In genomic region chrX:42106556-42106955, GRCh38 we compare ENCODE assay signal across 32 cellular contexts.
"Had no signal": no experiment of that assay in that cellular context is flagged by ENCODE, and none has a peak within 500 bp of the region (broad histone marks: within the 10 kb centered on the region; RNA-seq: fewer than 3 reads in every experiment).

No MANE protein-coding gene starts in this region.

- H3K4me3 Mint-ChIP-seq: dendritic cell treated with granulocyte-macrophage colony-stimulating factor and Interleukin-4, amounts not matched to agents 40 ng/mL and 50 ng/mL, for 4 days; memory B cell; mesothelial cell of epicardium; naive B cell; neural crest cell; stimulated activated effector memory CD8-positive, alpha-beta T cell treated with anti-CD3 and anti-CD28 coated beads, Interleukin-12 subunit alpha, Interleukin-12 subunit beta, amount 100 ng/mL, for 72 hours had no signal

- H3K36me3 Mint-ChIP-seq: memory B cell; mesothelial cell of epicardium; naive B cell; natural killer cell treated with Interleukin-12 subunit alpha and Interleukin-12 subunit beta and Interleukin-15 and Interleukin-18, amount 100 ng/mL, for 72 hours; stimulated activated effector memory CD8-positive, alpha-beta T cell treated with anti-CD3 and anti-CD28 coated beads, Interleukin-12 subunit alpha, Interleukin-12 subunit beta, amount 100 ng/mL, for 72 hours had no signal

- H3K4me1 ChIP-seq: esophagus muscularis mucosa, foreskin keratinocyte, heart right ventricle, prostate gland, right atrium auricular region, stomach, thyroid gland had no signal

- H3K9me3 Mint-ChIP-seq: dendritic cell treated with granulocyte-macrophage colony-stimulating factor and Interleukin-4, amounts not matched to agents 40 ng/mL and 50 ng/mL, for 4 days; memory B cell; natural killer cell treated with Interleukin-12 subunit alpha and Interleukin-12 subunit beta and Interleukin-15 and Interleukin-18, amount 100 ng/mL, for 72 hours; stimulated activated effector memory CD8-positive, alpha-beta T cell treated with anti-CD3 and anti-CD28 coated beads, Interleukin-12 subunit alpha, Interleukin-12 subunit beta, amount 100 ng/mL, for 72 hours had no signal

- H3K4me1 Mint-ChIP-seq: mesothelial cell of epicardium, neural crest cell had no signal

- H3K27ac Mint-ChIP-seq: dendritic cell treated with granulocyte-macrophage colony-stimulating factor and Interleukin-4, amounts not matched to agents 40 ng/mL and 50 ng/mL, for 4 days; memory B cell; mesothelial cell of epicardium had no signal

- H3K9me3 ChIP-seq: esophagus muscularis mucosa, heart right ventricle, mucosa of descending colon, prostate gland, stomach, thyroid gland had no signal

- DNase-seq: caudate nucleus; cerebellar nuclear complex; effector memory CD4-positive, alpha-beta T cell; foreskin keratinocyte; glutamatergic neuron; heart right ventricle; hypothalamus; mucosa of descending colon; naive B cell; nucleus accumbens; stimulated activated CD4-positive, alpha-beta T cell treated with anti-CD3 and anti-CD28 coated beads, Interleukin-12 subunit alpha, Interleukin-12 subunit beta, amount 100 ng/mL, for 4 hours; stimulated activated CD4-positive, alpha-beta T cell treated with anti-CD3 and anti-CD28 coated beads, Interleukin-1b, Interleukin-23, amount 100 ng/mL, for 48 hours; stimulated activated CD4-positive, alpha-beta T cell treated with anti-CD3 and anti-CD28 coated beads, Interleukin-4, amount 100 ng/mL, for 1 hour; stimulated activated naive CD4-positive, alpha-beta T cell treated with Interleukin-2 at 50 U/mL for 16 hours; stomach; thyroid gland; trophoblast cell had no signal

- H3K4me3 ChIP-seq: esophagus muscularis mucosa, heart right ventricle, lung, mucosa of descending colon, prostate gland, right atrium auricular region, smooth muscle cell, stomach, thyroid gland had no signal

- ATAC-seq: foreskin keratinocyte, heart right ventricle, left lobe of liver, sciatic nerve had no signal

- H3K4me2 ChIP-seq: smooth muscle cell had no signal

- H3K36me3 ChIP-seq: esophagus muscularis mucosa, heart right ventricle, prostate gland, right atrium auricular region, stomach, thyroid gland had no signal

- H3K27me3 ChIP-seq: esophagus muscularis mucosa, foreskin keratinocyte, right atrium auricular region, stomach, thyroid gland had no signal

- H3K27me3 Mint-ChIP-seq: dendritic cell treated with granulocyte-macrophage colony-stimulating factor and Interleukin-4, amounts not matched to agents 40 ng/mL and 50 ng/mL, for 4 days; memory B cell; naive B cell had no signal

- H3K27ac ChIP-seq: esophagus muscularis mucosa, foreskin keratinocyte, heart right ventricle, prostate gland, right atrium auricular region, stomach, thyroid gland had no signal

- FAIRE-seq: endothelial cell of umbilical vein, keratinocyte had no signal
